8 cellular contexts compared by ENCODE assay signal in genomic region chr3:50245831-50246516, GRCh38. TPM values are rescaled to one million over a fixed set of nuclear protein-coding genes. Genes with fewer than 3 reads are reported as not detected.
DNase-seq lines count a peak whose midpoint lies in the region; ATAC-seq and TF ChIP-seq lines count a peak whose summit lies in the region.

No MANE protein-coding gene starts in this region.

- in situ Hi-C loops in transverse colon (cut with MboI; ENCODE audit: low pct_ligation_motif_present in 1 of 4, low pct_unique_long_range_greater_than_20kb in 1 of 4, low sequenced_read_pairs in 3 of 4) = no loop called here

- H3K36me3 ChIP-seq in transverse colon = no peaks in the 10 kb centered on the region

- peaks cover 52 to 96% (median 57%) of the 10 kb centered on the region in 4 donors for H3K4me1 ChIP-seq in transverse colon

- intact Hi-C loops in cardiac septum (cut with DNase I) = loop anchor here (1.0 kb wide), 1 partner anchor 19 kb away; no protein-coding TSS in a partner anchor
- intact Hi-C loops in posterior vena cava (cut with DNase I) = loop anchor here in 1 of 2 donors (2.0 kb wide), 1 partner anchor 19 kb away; no protein-coding TSS in a partner anchor
- intact Hi-C loops in transverse colon (cut with DNase I; ENCODE audit: low total_unique reads) = loop anchor here (2.0 kb wide), 1 partner anchor 19 kb away; no protein-coding TSS in a partner anchor

- WGBS in transverse colon (ENCODE audit: low coverage in 1 of 2), 2 donors = 3% methylated on average over 25 of the region's 25 CpGs; no CpG with 5 or more reads in 1 of the 2 donors

- H3K4me3 ChIP-seq in transverse colon = peak overlapping the region; percentile 17 to 48 (median 36)

- ATAC-seq in GM21825 (IDR thresholded peaks at IDR 0.05; ENCODE audit: unreplicated experiment) = peak; percentile 52

- peak overlapping the region; percentile 67 to 85 (median 82) for H3K27ac ChIP-seq in transverse colon

- TF ChIP-seq EP300 in transverse colon (IDR thresholded peaks at IDR 0.05; ENCODE audit: low read depth) = no peak

- DNase-seq in Daoy (ENCODE audit: low read depth) (peak; percentile 60), LoVo (ENCODE audit: low spot score) (peak; percentile 81), SW 1271 (lab: John Stamatoyannopoulos, UW) (peak; percentile 58 to 71), cardiac septum (ENCODE audit: low spot score) (peak; percentile 95), posterior vena cava (ENCODE audit: low spot score) (peak; percentile 98), transverse colon (peak; percentile 95)
- DNase-seq in activated naive CD8-positive, alpha-beta T cell treated with anti-CD3 and anti-CD28 coated beads, Interleukin-2, amount 50 U/mL, for 16 hours (ENCODE audit: low read depth, low spot score) = peak; percentile 92

- H3K9me3 ChIP-seq in transverse colon = no peaks in the 10 kb centered on the region

- TF ChIP-seq CTCF in transverse colon (IDR thresholded peaks at IDR 0.05) = peak; percentile 97 to 99 (median 99)

- no peak for TF ChIP-seq POLR2A in transverse colon (IDR thresholded peaks at IDR 0.05)

- H3K27me3 ChIP-seq in transverse colon = no peaks in the 10 kb centered on the region

RNA-seq across cellular contexts. Expression of gene GNAI2, which starts 10.0 kb away (rescaled TPM):
- 139 and 163 TPM in 2 replicates for total RNA-seq in Daoy (2014; rRNA removed; shearing (Covaris generic))
- total RNA-seq in cardiac septum (153 TPM), posterior vena cava (100 to 1,000 TPM; 261 to 265 TPM), transverse colon (100 to 1,000 TPM in 1 of 4 donors, 10 to 100 TPM in 3; 69.6 to 322 (median 74.8) TPM)

RNA-seq across cellular contexts. Expression of gene SEMA3B, which starts 23.0 kb away (rescaled TPM):
- total RNA-seq in Daoy (2014; rRNA removed; shearing (Covaris generic)) = 2.6 and 5.0 TPM in 2 replicates
- total RNA-seq in cardiac septum (26.5 TPM), posterior vena cava (10 to 100 TPM; 18.6 to 39.7 TPM), transverse colon (100 to 1,000 TPM in 2 of 4 donors, 10 to 100 TPM in 2; 59.5 to 423 (median 122) TPM)

RNA-seq across cellular contexts. Expression of gene LSMEM2, which starts 32.9 kb away (rescaled TPM):
- 1.1 TPM in 1 of 2 replicates, not detected in the other for total RNA-seq in Daoy (2014; rRNA removed; shearing (Covaris generic))
- total RNA-seq in cardiac septum (25.7 TPM), posterior vena cava (under 1 TPM in 1 of 2 donors, not detected in 1; 0.37 TPM), transverse colon (not detected)

RNA-seq across cellular contexts. Expression of gene SLC38A3, which starts 40.9 kb away (rescaled TPM):
- not detected in 2 replicates for total RNA-seq in Daoy (2014; rRNA removed; shearing (Covaris generic))
- total RNA-seq in cardiac septum = 6.6 TPM
- total RNA-seq in posterior vena cava = under 1 TPM; 0.37 to 0.62 TPM
- total RNA-seq in transverse colon = not detected

RNA-seq across cellular contexts. Expression of gene IFRD2, which starts 46.3 kb away (rescaled TPM):
- total RNA-seq in Daoy (2014; rRNA removed; shearing (Covaris generic)) = 83.4 and 96.4 TPM in 2 replicates
- total RNA-seq in cardiac septum (45.7 TPM), posterior vena cava (10 to 100 TPM; 47.3 to 53.3 TPM), transverse colon (100 to 1,000 TPM in 1 of 4 donors, 10 to 100 TPM in 3; 44.9 to 183 (median 59.5) TPM)

Comparison
In these comparisons a context has a peak if more than half of its experiments do, and no peak if none do; other contexts are left out.
1. Peak in every context shown above with its lines: DNase-seq, ATAC-seq, H3K4me3 ChIP-seq and H3K27ac ChIP-seq.
2. RNA of gene LSMEM2, which starts 32.9 kb away (total RNA-seq): 25.7 TPM in cardiac septum (single experiment); 0.37 TPM in posterior vena cava, 1.1 TPM in Daoy and not detected in transverse colon; every median in the first group is over 10 times any median in the second.